ENCODE assay signal across 8 cellular contexts in genomic region chr2:96739633-96740428, GRCh38. TPM values are rescaled to one million over a fixed set of nuclear protein-coding genes. Genes with fewer than 3 reads are reported as not detected.
DNase-seq lines count a peak whose midpoint lies in the region; ATAC-seq and TF ChIP-seq lines count a peak whose summit lies in the region.

LMAN2L (minus strand) TSS chr2:96740064; CDS start chr2:96740040, 24 bp downstream.

- no peaks in the 10 kb centered on the region for H3K27me3 Mint-ChIP-seq in natural killer cell (ENCODE audit: low read depth in 2 of 2)

- H3K9me3 Mint-ChIP-seq in natural killer cell: no peaks in the 10 kb centered on the region

- H3K4me3 ChIP-seq in LNCaP clone FGC (ENCODE audit: low read depth, low read length): peak within 1 kb of the TSS; percentile 91
- peak within 1 kb of the TSS; percentile 92 for H3K4me3 ChIP-seq in fibroblast of mammary gland (ENCODE audit: control insufficient read depth, low read depth, low read length)

- POLR2A ChIA-PET in RWPE1 (lab: Yijun Ruan, JAX; ENCODE audit: low non-redundant PET): no interaction called here

- TF ChIP-seq CTCF in LNCaP clone FGC (IDR thresholded peaks at IDR 0.05; ENCODE audit: control insufficient read depth, extremely low read depth, insufficient read depth): 0 out of 2 replicates have a peak, but pooled peaks have one; percentile 4
- no peak for TF ChIP-seq CTCF in RWPE1 (conservative IDR thresholded peaks at IDR 0.05; ENCODE audit: low read depth)
- TF ChIP-seq CTCF in fibroblast of mammary gland (conservative IDR thresholded peaks at IDR 0.05; ENCODE audit: control insufficient read depth, insufficient read depth, low read depth, low read length): no peak
- no peak for TF ChIP-seq CTCF in natural killer cell (IDR thresholded peaks at IDR 0.05)

- peak; percentile 99 to 100 (median 100) for ATAC-seq in natural killer cell

- CTCF ChIA-PET in RWPE1 (lab: Yijun Ruan, JAX): interaction anchor here (1.0 kb wide), 1 partner anchor 74 kb away, joined by 3 read pairs; no protein-coding TSS in a partner anchor

- H3K27ac ChIP-seq in RWPE1: peak within 1 kb of the TSS; percentile 74

- no peaks in the 10 kb centered on the region for H3K36me3 Mint-ChIP-seq in natural killer cell

- peaks cover 18 to 30% of the 10 kb centered on the region in 2 donors for H3K4me1 Mint-ChIP-seq in natural killer cell

- H3K27ac Mint-ChIP-seq in natural killer cell: peak within 1 kb of the TSS; percentile 83 to 93

- H3K4me3 Mint-ChIP-seq in natural killer cell: peak within 1 kb of the TSS; percentile 98

- DNase-seq in Daoy (ENCODE audit: low read depth) (peak; percentile 96), GOT3 (lab: John Stamatoyannopoulos, UW) (peak; percentile 87), LNCaP clone FGC (ENCODE audit: low read depth) (peak; percentile 87), RWPE1 (ENCODE audit: low spot score) (peak; percentile 97), fibroblast of mammary gland (ENCODE audit: low read depth) (peak; percentile 96), natural killer cell (peak; percentile 93)
- peak; percentile 91 for DNase-seq in activated T-helper 9 cell treated with anti-CD3 and anti-CD28 coated beads, Interleukin-2, amount 50 U/mL, for 16 hours (ENCODE audit: low read depth)
- peak; percentile 98 for DNase-seq in stimulated activated naive CD4-positive, alpha-beta T cell treated with Interleukin-2 at 50 U/mL for 16 hours (lab: John Stamatoyannopoulos, UW)

- intact Hi-C loops in natural killer cell (cut with micrococcal nuclease): loop anchor here (1.0 to 2.0 kb wide), 3 partner anchors 20 to 102 kb away; partner anchors contain the start of genes CNNM4 and KANSL3

RNA-seq across cellular contexts. Expression of gene LMAN2L, which starts in this region (rescaled TPM):
- 33.0 and 33.9 TPM in 2 replicates for total RNA-seq in Daoy (2014; rRNA removed; shearing (Covaris generic))
- total RNA-seq in natural killer cell: 1 to 10 TPM; 4.0 to 7.9 (median 5.9) TPM

Comparison
In these comparisons a context has a peak if more than half of its experiments do, and no peak if none do; other contexts are left out.
1. Peak in every context shown above with its lines: DNase-seq, ATAC-seq, H3K4me3 ChIP-seq and H3K27ac ChIP-seq.